ENCODE assay signal across 29 cellular contexts in genomic region chr9:93996367-93996766, GRCh38. TPM values are rescaled to one million over a fixed set of nuclear protein-coding genes. Genes with fewer than 3 reads are reported as not detected.
"Had no signal": no experiment of that assay in that cellular context is flagged by ENCODE, and none has a peak within 500 bp of the region (broad histone marks: within the 10 kb centered on the region; RNA-seq: fewer than 3 reads in every experiment).

No MANE protein-coding gene starts in this region.

- ATAC-seq: activated CD4-positive, alpha-beta T cell treated with anti-CD3 and anti-CD28 coated beads for 36 hours; activated CD8-positive, alpha-beta memory T cell treated with anti-CD3 and anti-CD28 coated beads, Interleukin-2, amount 10 ng/mL, durations not matched to agents 7 days and 5 days; activated CD8-positive, alpha-beta T cell treated with anti-CD3 and anti-CD28 coated beads, Interleukin-2, amount 10 ng/mL, durations not matched to agents 7 days and 5 days; activated naive CD8-positive, alpha-beta T cell treated with anti-CD3 and anti-CD28 coated beads, Interleukin-2, amount 50 U/mL, for 24 hours had no signal

- H3K27ac ChIP-seq: VCaP had no signal

- DNase-seq: activated B cell treated with CpG ODN at 0.5 μM for 24 hours; activated CD4-positive, alpha-beta memory T cell treated with anti-CD3 and anti-CD28 coated beads, Interleukin-2, amount 10 ng/mL, durations not matched to agents 7 days and 5 days; activated CD4-positive, alpha-beta T cell treated with anti-CD3 and anti-CD28 coated beads for 1 hour; activated CD4-positive, alpha-beta T cell treated with anti-CD3 and anti-CD28 coated beads for 36 hours; activated CD4-positive, alpha-beta T cell treated with anti-CD3 and anti-CD28 coated beads for 48 hours; activated CD4-positive, alpha-beta T cell treated with anti-CD3 and anti-CD28 coated beads, Interleukin-2, amount 10 ng/mL, durations not matched to agents 7 days and 5 days; activated CD4-positive, alpha-beta T cell treated with anti-CD3 and anti-CD28 coated beads, Interleukin-2, amount 50 U/mL, for 48 hours; activated CD8-positive, alpha-beta memory T cell treated with anti-CD3 and anti-CD28 coated beads for 24 hours; activated CD8-positive, alpha-beta memory T cell treated with anti-CD3 and anti-CD28 coated beads, Interleukin-2, amount 10 ng/mL, durations not matched to agents 7 days and 5 days; activated CD8-positive, alpha-beta memory T cell treated with anti-CD3 and anti-CD28 coated beads, Interleukin-2, amount 50 U/mL, for 48 hours; activated CD8-positive, alpha-beta T cell treated with anti-CD3 and anti-CD28 coated beads, Interleukin-2, amount 10 ng/mL, durations not matched to agents 7 days and 5 days; activated effector memory CD4-positive, alpha-beta T cell treated with Interleukin-2 at 50 U/mL for 16 hours; activated gamma-delta T cell; activated naive CD4-positive, alpha-beta T cell treated with anti-CD3 and anti-CD28 coated beads, Interleukin-2, amount 10 ng/mL, durations not matched to agents 7 days and 5 days; activated naive CD4-positive, alpha-beta T cell treated with Interleukin-2 at 50 U/mL for 16 hours; activated naive CD8-positive, alpha-beta T cell treated with anti-CD3 and anti-CD28 coated beads, Interleukin-2, amount 10 ng/mL, durations not matched to agents 7 days and 5 days; activated naive CD8-positive, alpha-beta T cell treated with anti-CD3 and anti-CD28 coated beads, Interleukin-2, amount 50 U/mL, for 24 hours; activated T-cell treated with anti-CD3 and anti-CD28 coated beads, Interleukin-2, amount 50 U/mL, for 24 hours; activated T-cell treated with anti-CD3 and anti-CD28 coated beads, Interleukin-2, amount 50 U/mL, for 48 hours; amygdala; aorta; central memory CD4-positive, alpha-beta T cell; SW 1271; T-helper 1 cell; T-helper 2 cell; T-helper 9 cell had no signal

- FAIRE-seq: astrocyte, TTC549 had no signal

RNA-seq across cellular contexts. Expression of gene BARX1, which starts 41.2 kb away (rescaled TPM):
- total RNA-seq: activated B cell treated with CpG ODN at 0.5 μM for 24 hours; activated CD4-positive, alpha-beta T cell treated with anti-CD3 and anti-CD28 coated beads, Interleukin-2, amount 10 ng/mL, durations not matched to agents 7 days and 5 days; activated CD8-positive, alpha-beta memory T cell treated with anti-CD3 and anti-CD28 coated beads, Interleukin-2, amount 10 ng/mL, durations not matched to agents 7 days and 5 days had no signal
- polyA plus RNA-seq: aorta had no signal
